Comparison of ENCODE assay signal across 20 cellular contexts in genomic region chr21:39681845-39682244, GRCh38.
DNase-seq lines count a peak whose midpoint lies in the region; ATAC-seq, FAIRE-seq and TF ChIP-seq lines count a peak whose summit lies in the region.
"Had no signal": no experiment of that assay in that cellular context is flagged by ENCODE, and none has a peak within 500 bp of the region (broad histone marks: within the 10 kb centered on the region; RNA-seq: fewer than 3 reads in every experiment).

No MANE protein-coding gene starts in this region.

- H2BK120ac ChIP-seq in IMR-90 (ENCODE audit: low read depth, low read length) = no peak overlapping the region

- FAIRE-seq in endometrium (lab: Jason Lieb, UNC) (peak; percentile 4), H54 (lab: Jason Lieb, UNC) (no peak)
- FAIRE-seq: H1, RCC 7860 had no signal

- peaks cover 2% of the 10 kb centered on the region; the same call in 1 of the 2 replicates for H3K9me3 ChIP-seq in IMR-90 (ENCODE audit: control insufficient read depth, insufficient read depth, low read length)
- peaks cover 0 to 8% (median 0%) of the 10 kb centered on the region in 12 donors for H3K9me3 ChIP-seq in heart left ventricle
- H3K9me3 ChIP-seq: upper lobe of left lung had no signal

- no peak overlapping the region for H2AK9ac ChIP-seq in IMR-90 (replicated peaks; ENCODE audit: low read depth, low read length, poor library complexity)

- H3K4me1 ChIP-seq in IMR-90 (ENCODE audit: control insufficient read depth, insufficient read depth, low read length) = no peaks in the 10 kb centered on the region
- H3K4me1 ChIP-seq in heart left ventricle = peaks cover 0 to 4% (median 0%) of the 10 kb centered on the region in 12 donors

- H3K4ac ChIP-seq in IMR-90 (ENCODE audit: low read depth, low read length) = no peak overlapping the region

- no CpG with 5 or more reads among the region's 2 CpGs for WGBS in IMR-90 (ENCODE audit: extremely low coverage in 2 of 2, insufficient read length in 1 of 2), 2 experiments
- WGBS in heart left ventricle, 4 donors = 68 to 79% (median 73%) methylated on average over 2 of the region's 2 CpGs

- H3K4me2 ChIP-seq in IMR-90 (ENCODE audit: low read depth, low read length) = no peak overlapping the region

- H3K79me1 ChIP-seq in IMR-90 (ENCODE audit: low read depth in 1 of 2, low read length in 2 of 2) = no peaks in the 10 kb centered on the region

- TF ChIP-seq RAD21 in IMR-90 (IDR thresholded peaks at IDR 0.05; ENCODE audit: low read length) = no peak

- CTCF ChIA-PET in AG04449 (lab: Yijun Ruan, JAX) (interaction anchor here (1.7 kb wide), 1 partner anchor 11 kb away, joined by 7 read pairs; no protein-coding TSS in a partner anchor), IMR-90 (lab: Yijun Ruan, JAX) (no interaction called here)

- no peak overlapping the region for H2AFZ ChIP-seq in IMR-90 (replicated peaks; ENCODE audit: low read length, poor library complexity)

- ATAC-seq in IMR-90 (ENCODE audit: low read depth) = no peak; the same call in 1 of the 2 replicates
- ATAC-seq in heart left ventricle = no peak
- no peak for ATAC-seq in stimulated activated naive CD8-positive, alpha-beta T cell treated with anti-CD3 and anti-CD28 coated beads, Interleukin-15, Interleukin-2, amounts not matched to agents 100 U/mL and 50 U/mL, for 24 hours
- ATAC-seq: activated CD8-positive, alpha-beta T cell treated with anti-CD3 and anti-CD28 coated beads, Interleukin-2, amount 10 ng/mL, durations not matched to agents 7 days and 5 days had no signal

- no peak overlapping the region for H4K91ac ChIP-seq in IMR-90 (ENCODE audit: insufficient read depth, low read depth, low read length)

- no peak overlapping the region for H3K56ac ChIP-seq in IMR-90 (ENCODE audit: extremely low read depth, insufficient read depth, low read length)

- no peak overlapping the region for H2BK5ac ChIP-seq in IMR-90 (ENCODE audit: low read depth, low read length, poor library complexity, severe bottlenecking)

- POLR2A ChIA-PET in AG04449 (lab: Yijun Ruan, JAX) = no interaction called here
- POLR2A ChIA-PET in IMR-90 (lab: Charles Lee; ENCODE audit: unreplicated experiment) = no interaction called here

- H2BK20ac ChIP-seq in IMR-90 (ENCODE audit: low read depth, low read length) = no peak overlapping the region

- dilution Hi-C loops in IMR-90 (cut with HindIII; ENCODE audit: low sequenced_read_pairs, unreplicated experiment) = no loop called here

- H4K20me1 ChIP-seq in IMR-90 (ENCODE audit: insufficient read depth, low read length) = no peaks in the 10 kb centered on the region

- H3K36me3 ChIP-seq in IMR-90 (ENCODE audit: control insufficient read depth, insufficient read depth, low read length) (no peaks in the 10 kb centered on the region), heart left ventricle (no peaks in the 10 kb centered on the region)
- H3K36me3 ChIP-seq: upper lobe of left lung had no signal

- no peak for TF ChIP-seq POLR2A in IMR-90 (IDR thresholded peaks at IDR 0.05; ENCODE audit: low read depth, low read length)
- TF ChIP-seq POLR2A in heart left ventricle (IDR thresholded peaks at IDR 0.05) = no peak
- TF ChIP-seq POLR2A in H54 (IDR thresholded peaks at IDR 0.05; ENCODE audit: low read depth, low read length) = no peak

- TF ChIP-seq CTCF in AG04449 (IDR thresholded peaks at IDR 0.05; ENCODE audit: insufficient read depth, low read length, missing control alignments) = no peak
- no peak for TF ChIP-seq CTCF in IMR-90 (conservative IDR thresholded peaks at IDR 0.05; ENCODE audit: low read depth, low read length)
- no peak for TF ChIP-seq CTCF in heart left ventricle (IDR thresholded peaks at IDR 0.05)

- H3K18ac ChIP-seq in IMR-90 (ENCODE audit: low read depth, low read length) = no peak overlapping the region

- in situ Hi-C loops in IMR-90 (cut with MboI; ENCODE audit: low sequenced_read_pairs) = no loop called here

- no TSS peak for BruUV-seq in IMR-90 (replicated peaks; lab: Mats Ljungman, UMichigan)

- H3K23ac ChIP-seq in IMR-90 (ENCODE audit: low read depth, low read length) = no peak overlapping the region

- no peak overlapping the region for H3K14ac ChIP-seq in IMR-90 (replicated peaks; ENCODE audit: low read depth, low read length)

- DNase-seq in AG04449 (ENCODE audit: low read depth, low spot score) (peak; percentile 91), IMR-90 (peak; percentile 13), kidney glomerular epithelial cell (lab: John Stamatoyannopoulos, UW) (peak; percentile 96), hippocampal formation (lab: John Stamatoyannopoulos, UW) (no peak), heart left ventricle (no peak), H54 (ENCODE audit: insufficient read length, low spot score) (no peak)
- DNase-seq in stimulated activated naive CD8-positive, alpha-beta T cell treated with anti-CD3 and anti-CD28 coated beads, Interleukin-15, Interleukin-2, amounts not matched to agents 100 U/mL and 50 U/mL, for 24 hours = no peak
- DNase-seq: activated CD8-positive, alpha-beta T cell treated with anti-CD3 and anti-CD28 coated beads, Interleukin-2, amount 10 ng/mL, durations not matched to agents 7 days and 5 days; amygdala; foreskin melanocyte; NCI-H1105; NCI-H2171; NCI-H82; nucleus accumbens; stimulated activated CD4-positive, alpha-beta T cell treated with anti-CD3 and anti-CD28 coated beads, Interleukin-4, amount 100 ng/mL, for 4 hours; upper lobe of left lung had no signal

- no peak overlapping the region for H4K8ac ChIP-seq in IMR-90 (ENCODE audit: low read depth in 2 of 2, low read length in 2 of 2)

- H2AK5ac ChIP-seq in IMR-90 (ENCODE audit: low read depth, low read length) = no peak overlapping the region

- intact Hi-C loops in IMR-90 (cut with micrococcal nuclease) (no loop called here), heart left ventricle (cut with DNase I) (no loop called here)

- H3K27me3 ChIP-seq in IMR-90 (ENCODE audit: control insufficient read depth, insufficient read depth, low read length) (no peaks in the 10 kb centered on the region), heart left ventricle (no peaks in the 10 kb centered on the region)
- H3K27me3 ChIP-seq: upper lobe of left lung had no signal

- H3K4me3 ChIP-seq in AG04449 (ENCODE audit: low read depth, low read length) (no peak overlapping the region), IMR-90 (ENCODE audit: insufficient read depth, low read depth, low read length) (no peak overlapping the region), heart left ventricle (no peak overlapping the region)
- H3K4me3 ChIP-seq: upper lobe of left lung had no signal

- H3K27ac ChIP-seq in IMR-90 (ENCODE audit: insufficient read depth, low read length) (no peak overlapping the region), heart left ventricle (no peak overlapping the region)
- H3K27ac ChIP-seq: upper lobe of left lung, VCaP had no signal

- no peaks in the 10 kb centered on the region for H3K9me1 ChIP-seq in IMR-90 (ENCODE audit: insufficient read depth, low read length)

- no peak overlapping the region for H2BK15ac ChIP-seq in IMR-90 (ENCODE audit: low read depth, low read length)

- H4K5ac ChIP-seq in IMR-90 (ENCODE audit: low read depth, low read length) = no peak overlapping the region

- H3K9ac ChIP-seq in IMR-90 (ENCODE audit: low read depth, low read length) = no peak overlapping the region

TF ChIP-seq in IMR-90, 13 proteins besides CTCF, POLR2A, EP300 and RAD21:
- TF ChIP-seq CEBPB (IDR thresholded peaks at IDR 0.05; ENCODE audit: low read depth, low read length) = peak; percentile 37; the same call in 1 of the 2 replicates
- TF ChIP-seq MXI1 (IDR thresholded peaks at IDR 0.05; ENCODE audit: borderline replicate concordance, low read depth, low read length) = no peak
- no peak for TF ChIP-seq NFE2L2 (IDR thresholded peaks at IDR 0.05; ENCODE audit: low read depth, low read length)

Comparison
In these comparisons a context has a peak if more than half of its experiments do, and no peak if none do; other contexts are left out.
1. DNase-seq: peak in AG04449 (single experiment), IMR-90 (single experiment) and kidney glomerular epithelial cell (single experiment); none in hippocampal formation (0 of 2), heart left ventricle (0 of 5), stimulated activated naive CD8-positive, alpha-beta T cell treated with anti-CD3 and anti-CD28 coated beads, Interleukin-15, Interleukin-2, amounts not matched to agents 100 U/mL and 50 U/mL, for 24 hours (single experiment) and H54 (single experiment).